In genomic region chr17:35796942-35797341, GRCh38 we compare ENCODE assay signal across 19 cellular contexts. TPM values are rescaled to one million over a fixed set of nuclear protein-coding genes. Genes with fewer than 3 reads are reported as not detected.
DNase-seq lines count a peak whose midpoint lies in the region; ATAC-seq and TF ChIP-seq lines count a peak whose summit lies in the region.
"Had no signal": no experiment of that assay in that cellular context is flagged by ENCODE, and none has a peak within 500 bp of the region (broad histone marks: within the 10 kb centered on the region; RNA-seq: fewer than 3 reads in every experiment).

No MANE protein-coding gene starts in this region.

- H3K27ac Mint-ChIP-seq in CD4-positive, alpha-beta T cell, result no peak overlapping the region
- H3K27ac Mint-ChIP-seq: CD4-positive, alpha-beta memory T cell; IgD-negative memory B cell had no signal

- no peak for DNase-seq in CD4-positive, alpha-beta T cell
- DNase-seq in ecto neural progenitor cell (ENCODE audit: low spot score) (peak; percentile 29), osteoblast (ENCODE audit: insufficient read length, low spot score, missing footprints) (peak; percentile 48)
- DNase-seq: ACHN; CD4-positive, alpha-beta memory T cell; DMS153; DMS79; GDM1; GM23248; KBM-7 had no signal

- no peaks in the 10 kb centered on the region for H3K9me3 ChIP-seq in CD4-positive, alpha-beta T cell (ENCODE audit: control insufficient read depth, low read length)
- no peaks in the 10 kb centered on the region for H3K9me3 ChIP-seq in HEK293 (ENCODE audit: control insufficient read depth, insufficient read depth, low read depth, low read length)
- H3K9me3 ChIP-seq in osteoblast (ENCODE audit: low read depth, low read length), result no peaks in the 10 kb centered on the region
- H3K9me3 ChIP-seq: HAP-1 had no signal

- no peak overlapping the region for H3K4me2 ChIP-seq in osteoblast (ENCODE audit: insufficient read depth, low read length)

- POLR2A ChIA-PET in CD4-positive, alpha-beta T cell (lab: Charles Lee), result interaction anchor here (1.0 to 7.9 kb wide), 4 partner anchors 8 to 226 kb away, joined by 3 to 49 read pairs (median 8); partner anchors contain the start of gene TAF15
- POLR2A ChIA-PET in HEK293 (lab: Yijun Ruan, JAX), result interaction anchor here (0.6 to 4.6 kb wide), 4 partner anchors 12 to 27 kb away, joined by 4 to 46 read pairs (median 6); partner anchors contain the start of gene TAF15

- H3K27me3 ChIP-seq in CD4-positive, alpha-beta T cell (ENCODE audit: control insufficient read depth, insufficient read depth, low read length), result peaks cover 22% of the 10 kb centered on the region
- H3K27me3 ChIP-seq in osteoblast (ENCODE audit: insufficient read depth, low read length), result peaks cover 65% of the 10 kb centered on the region

- H3K4me1 ChIP-seq in HEK293 (ENCODE audit: control insufficient read depth, insufficient read depth, low read length), result no peaks in the 10 kb centered on the region
- H3K4me1 ChIP-seq in osteoblast (ENCODE audit: insufficient read depth, low read length), result peaks cover 9% of the 10 kb centered on the region
- H3K4me1 ChIP-seq: HAP-1 had no signal

- H3K27me3 Mint-ChIP-seq in CD4-positive, alpha-beta T cell, result peaks cover 30% of the 10 kb centered on the region

- H4K20me1 ChIP-seq in osteoblast (ENCODE audit: insufficient read depth, low read length), result no peaks in the 10 kb centered on the region

- H3K4me3 ChIP-seq in HEK293 (ENCODE audit: low read depth, low read length) (no peak overlapping the region), osteoblast (ENCODE audit: insufficient read depth, low read length) (no peak overlapping the region)
- H3K4me3 ChIP-seq: GM23248, HAP-1 had no signal

- TF ChIP-seq CTCF in CD4-positive, alpha-beta T cell (IDR thresholded peaks at IDR 0.05), result no peak
- no peak for TF ChIP-seq CTCF in HEK293 (tag by site-specific recombination; IDR thresholded peaks at IDR 0.05)
- TF ChIP-seq CTCF in osteoblast (IDR thresholded peaks at IDR 0.05; ENCODE audit: extremely low read depth, low read depth, low read length), result no peak

- no peaks in the 10 kb centered on the region for H3K9me3 Mint-ChIP-seq in CD4-positive, alpha-beta T cell
- H3K9me3 Mint-ChIP-seq: CD4-positive, alpha-beta memory T cell; IgD-negative memory B cell had no signal

- no peak overlapping the region for H2AFZ ChIP-seq in osteoblast (ENCODE audit: low read length)
- H2AFZ ChIP-seq: GM23248 had no signal

- intact Hi-C loops in CD4-positive, alpha-beta T cell (cut with DNase I, micrococcal nuclease), result no loop called here

- no peak overlapping the region for H3K27ac ChIP-seq in CD4-positive, alpha-beta T cell (ENCODE audit: low read depth, low read length)
- H3K27ac ChIP-seq in HEK293 (ENCODE audit: extremely low read depth, low read depth, low read length) (no peak overlapping the region), osteoblast (ENCODE audit: low read depth, low read length) (no peak overlapping the region)
- H3K27ac ChIP-seq: C4-2B, GM23248 had no signal

- no peak for ATAC-seq in CD4-positive, alpha-beta T cell (ENCODE audit: poor library complexity)
- no peak for ATAC-seq in GM18519 (IDR thresholded peaks at IDR 0.05; ENCODE audit: low FRiP score, unreplicated experiment)
- no peak for ATAC-seq in GM19463 (IDR thresholded peaks at IDR 0.05; ENCODE audit: unreplicated experiment)
- no peak for ATAC-seq in HG02759 (IDR thresholded peaks at IDR 0.05; ENCODE audit: unreplicated experiment)

- H3K36me3 ChIP-seq in HEK293 (ENCODE audit: control insufficient read depth in 2 of 2, insufficient read depth in 1 of 2, low read length in 2 of 2) (no peaks in the 10 kb centered on the region), osteoblast (ENCODE audit: insufficient read depth, low read length) (no peaks in the 10 kb centered on the region)
- H3K36me3 ChIP-seq: HAP-1 had no signal

- H3K36me3 Mint-ChIP-seq in CD4-positive, alpha-beta T cell (ENCODE audit: low read depth), result no peaks in the 10 kb centered on the region
- H3K36me3 Mint-ChIP-seq: CD4-positive, alpha-beta memory T cell; IgD-negative memory B cell had no signal

- H3K4me3 Mint-ChIP-seq in CD4-positive, alpha-beta T cell, result peak overlapping the region; percentile 48

- H3K79me2 ChIP-seq in osteoblast (ENCODE audit: insufficient read depth, low read length), result no peaks in the 10 kb centered on the region

- peaks cover 49% of the 10 kb centered on the region for H3K4me1 Mint-ChIP-seq in CD4-positive, alpha-beta T cell (ENCODE audit: low read depth)

- CTCF ChIA-PET in CD4-positive, alpha-beta T cell (lab: Charles Lee), result interaction anchor here (3.3 to 3.6 kb wide), 2 partner anchors 12 to 33 kb away, joined by 15 to 16 read pairs; partner anchors contain the start of gene TAF15
- CTCF ChIA-PET in HEK293 (lab: Yijun Ruan, JAX), result interaction anchor here (0.6 to 10.2 kb wide), 6 partner anchors 8 to 32 kb away, joined by 3 to 104 read pairs (median 7); no protein-coding TSS in a partner anchor

TF ChIP-seq in HEK293, 187 proteins besides CTCF, POLR2A, EP300 and RAD21:
- TF ChIP-seq ZSCAN4 (tag by site-specific recombination; IDR thresholded peaks at IDR 0.05) (peak; percentile 72), PRDM1 (tag by site-specific recombination; IDR thresholded peaks at IDR 0.05) (peak; percentile 68), AEBP2 (tag by site-specific recombination; IDR thresholded peaks at IDR 0.05; ENCODE audit: borderline replicate concordance) (no peak)

RNA-seq across cellular contexts. Expression of gene MMP28, which starts 1.5 kb away (rescaled TPM):
- total RNA-seq in CD4-positive, alpha-beta T cell, result 1 to 10 TPM; 6.7 to 9.9 TPM
- total RNA-seq in osteoblast, result 1.2 and 1.8 TPM in 2 replicates
- total RNA-seq: GM23248 had no signal

RNA-seq across cellular contexts. Expression of gene TAF15, which starts 12.3 kb away (rescaled TPM):
- total RNA-seq in CD4-positive, alpha-beta T cell, result 100 to 1,000 TPM; 114 to 119 TPM
- total RNA-seq in osteoblast, result 53.3 and 55.0 TPM in 2 replicates

RNA-seq across cellular contexts. Expression of gene C17orf50, which starts 36.3 kb away (rescaled TPM):
- not detected for total RNA-seq in CD4-positive, alpha-beta T cell
- not detected in 2 replicates for total RNA-seq in osteoblast
- total RNA-seq: CD4-positive, alpha-beta memory T cell; Daoy; GM23248; H4 had no signal

RNA-seq across cellular contexts. Expression of gene GAS2L2, which starts 43.9 kb away (rescaled TPM):
- under 1 TPM; 0.19 to 0.22 TPM for total RNA-seq in CD4-positive, alpha-beta T cell
- total RNA-seq in osteoblast, result not detected in 2 replicates
- total RNA-seq: Daoy, GM23248 had no signal

Comparison
In these comparisons a context has a peak if more than half of its experiments do, and no peak if none do; other contexts are left out.
1. DNase-seq: peak in ecto neural progenitor cell (single experiment) and osteoblast (single experiment); none in CD4-positive, alpha-beta T cell (0 of 10).